In genomic region chr13:98966019-98966418, GRCh38 we compare ENCODE assay signal across 16 cellular contexts.
"Had no signal": no experiment of that assay in that cellular context is flagged by ENCODE, and none has a peak within 500 bp of the region (broad histone marks: within the 10 kb centered on the region; RNA-seq: fewer than 3 reads in every experiment).

No MANE protein-coding gene starts in this region.

- H3K27ac Mint-ChIP-seq: dendritic cell treated with granulocyte-macrophage colony-stimulating factor and Interleukin-4, amounts not matched to agents 40 ng/mL and 50 ng/mL, for 4 days; stimulated activated naive B cell treated with anti-CD40 and anti-IgM and Interleukin-4, amounts not matched to agents 10 μg/mL and 1 μg/mL and 100 μg/mL, for 72 hours; stimulated activated naive CD8-positive, alpha-beta T cell treated with anti-CD3 and anti-CD28 coated beads, Interleukin-15, amount 100 ng/mL, for 72 hours; type B pancreatic cell had no signal

- H3K27me3 Mint-ChIP-seq: naive thymus-derived CD4-positive, alpha-beta T cell; stimulated activated naive B cell treated with anti-CD40 and anti-IgM and Interleukin-4, amounts not matched to agents 10 μg/mL and 1 μg/mL and 100 μg/mL, for 72 hours; stimulated activated naive CD8-positive, alpha-beta T cell treated with anti-CD3 and anti-CD28 coated beads, Interleukin-15, amount 100 ng/mL, for 72 hours; type B pancreatic cell had no signal

- DNase-seq: cerebellar nuclear complex; erythroblast; foreskin keratinocyte; islet precursor cell; left lung; naive thymus-derived CD4-positive, alpha-beta T cell; spleen; stimulated activated CD4-positive, alpha-beta T cell treated with anti-CD3 and anti-CD28 coated beads, Interleukin-2, amount 100 ng/mL, for 24 hours; stimulated activated CD4-positive, alpha-beta T cell treated with anti-CD3 and anti-CD28 coated beads, Interleukin-4, amount 100 ng/mL, for 4 hours; stimulated activated naive B cell treated with anti-CD40 and anti-IgM and Interleukin-4, amounts not matched to agents 10 μg/mL and 1 μg/mL and 100 μg/mL, for 72 hours; stimulated activated naive CD8-positive, alpha-beta T cell treated with anti-CD3 and anti-CD28 coated beads, Interleukin-15, amount 100 ng/mL, for 72 hours had no signal

- H3K27ac ChIP-seq: foreskin keratinocyte, left lung, neutrophil, spleen had no signal

- ATAC-seq: foreskin keratinocyte; left lung; naive thymus-derived CD4-positive, alpha-beta T cell; sciatic nerve; stimulated activated naive B cell treated with anti-CD40 and anti-IgM and Interleukin-4, amounts not matched to agents 10 μg/mL and 1 μg/mL and 100 μg/mL, for 72 hours; stimulated activated naive CD8-positive, alpha-beta T cell treated with anti-CD3 and anti-CD28 coated beads, Interleukin-15, amount 100 ng/mL, for 72 hours had no signal

- H3K9me3 Mint-ChIP-seq: dendritic cell treated with granulocyte-macrophage colony-stimulating factor and Interleukin-4, amounts not matched to agents 40 ng/mL and 50 ng/mL, for 4 days; type B pancreatic cell had no signal

- H3K9me3 ChIP-seq: left lung, neutrophil, spleen had no signal

- H3K36me3 ChIP-seq: left lung, neutrophil, spleen had no signal

- H3K27me3 ChIP-seq: foreskin keratinocyte, left lung, spleen had no signal

- H3K4me3 ChIP-seq: left lung, lung, spleen had no signal

- H3K4me3 Mint-ChIP-seq: dendritic cell treated with granulocyte-macrophage colony-stimulating factor and Interleukin-4, amounts not matched to agents 40 ng/mL and 50 ng/mL, for 4 days; naive thymus-derived CD4-positive, alpha-beta T cell; stimulated activated naive B cell treated with anti-CD40 and anti-IgM and Interleukin-4, amounts not matched to agents 10 μg/mL and 1 μg/mL and 100 μg/mL, for 72 hours; stimulated activated naive CD8-positive, alpha-beta T cell treated with anti-CD3 and anti-CD28 coated beads, Interleukin-15, amount 100 ng/mL, for 72 hours; type B pancreatic cell had no signal
